9 cellular contexts compared by ENCODE assay signal in the genomic region with DNA sequence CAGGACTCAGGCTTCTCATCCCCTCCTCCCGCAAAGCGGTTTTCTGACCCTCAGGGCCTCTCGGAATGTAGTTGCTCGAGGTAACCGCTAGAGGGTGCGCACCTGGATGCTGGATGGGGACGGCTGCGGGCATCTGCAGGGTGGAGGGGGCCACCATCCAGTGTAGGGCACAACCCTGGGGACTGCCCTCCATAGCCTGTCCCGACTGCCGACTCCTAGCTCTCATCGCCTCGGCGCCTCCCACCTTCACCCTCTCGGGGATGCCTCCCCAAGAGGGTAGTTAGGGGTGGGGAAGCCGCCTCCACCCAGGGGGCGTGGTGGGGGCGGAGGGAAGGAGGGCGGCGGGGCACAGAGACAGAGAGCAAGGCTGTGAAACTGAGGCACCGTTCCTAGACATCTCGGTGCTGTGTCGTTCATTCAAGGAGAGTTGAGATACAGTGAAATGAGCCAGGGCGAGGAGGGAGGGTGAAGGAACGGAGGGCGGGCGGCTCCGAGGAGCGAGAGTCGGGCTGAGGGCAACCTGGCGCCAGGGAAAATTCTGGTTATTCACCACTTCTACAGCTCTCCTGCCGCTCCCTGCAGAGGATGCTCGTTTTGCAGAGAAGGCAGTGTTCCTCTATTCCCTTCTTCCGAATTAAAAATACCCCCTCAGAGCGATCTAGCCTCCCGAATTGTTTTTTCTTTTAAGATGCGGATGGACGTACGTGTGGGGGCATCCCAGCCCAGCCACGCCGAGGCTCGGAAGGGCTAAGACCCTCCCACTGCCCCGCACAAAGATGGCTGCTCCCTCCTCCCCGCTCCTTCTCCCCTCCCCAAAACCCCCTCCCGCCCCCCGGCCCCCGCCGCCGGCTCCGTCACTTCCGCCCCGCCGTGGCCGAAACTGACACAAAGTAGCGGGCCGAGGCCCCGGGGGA. TPM values are rescaled to one million over a fixed set of nuclear protein-coding genes. Genes with fewer than 3 reads are reported as not detected.
DNase-seq lines count a peak whose midpoint lies in the region; ATAC-seq, FAIRE-seq and TF ChIP-seq lines count a peak whose summit lies in the region.
"Had no signal": no experiment of that assay in that cellular context is flagged by ENCODE, and none has a peak within 500 bp of the region (broad histone marks: within the 10 kb centered on the region; RNA-seq: fewer than 3 reads in every experiment).

A gene with protein sequence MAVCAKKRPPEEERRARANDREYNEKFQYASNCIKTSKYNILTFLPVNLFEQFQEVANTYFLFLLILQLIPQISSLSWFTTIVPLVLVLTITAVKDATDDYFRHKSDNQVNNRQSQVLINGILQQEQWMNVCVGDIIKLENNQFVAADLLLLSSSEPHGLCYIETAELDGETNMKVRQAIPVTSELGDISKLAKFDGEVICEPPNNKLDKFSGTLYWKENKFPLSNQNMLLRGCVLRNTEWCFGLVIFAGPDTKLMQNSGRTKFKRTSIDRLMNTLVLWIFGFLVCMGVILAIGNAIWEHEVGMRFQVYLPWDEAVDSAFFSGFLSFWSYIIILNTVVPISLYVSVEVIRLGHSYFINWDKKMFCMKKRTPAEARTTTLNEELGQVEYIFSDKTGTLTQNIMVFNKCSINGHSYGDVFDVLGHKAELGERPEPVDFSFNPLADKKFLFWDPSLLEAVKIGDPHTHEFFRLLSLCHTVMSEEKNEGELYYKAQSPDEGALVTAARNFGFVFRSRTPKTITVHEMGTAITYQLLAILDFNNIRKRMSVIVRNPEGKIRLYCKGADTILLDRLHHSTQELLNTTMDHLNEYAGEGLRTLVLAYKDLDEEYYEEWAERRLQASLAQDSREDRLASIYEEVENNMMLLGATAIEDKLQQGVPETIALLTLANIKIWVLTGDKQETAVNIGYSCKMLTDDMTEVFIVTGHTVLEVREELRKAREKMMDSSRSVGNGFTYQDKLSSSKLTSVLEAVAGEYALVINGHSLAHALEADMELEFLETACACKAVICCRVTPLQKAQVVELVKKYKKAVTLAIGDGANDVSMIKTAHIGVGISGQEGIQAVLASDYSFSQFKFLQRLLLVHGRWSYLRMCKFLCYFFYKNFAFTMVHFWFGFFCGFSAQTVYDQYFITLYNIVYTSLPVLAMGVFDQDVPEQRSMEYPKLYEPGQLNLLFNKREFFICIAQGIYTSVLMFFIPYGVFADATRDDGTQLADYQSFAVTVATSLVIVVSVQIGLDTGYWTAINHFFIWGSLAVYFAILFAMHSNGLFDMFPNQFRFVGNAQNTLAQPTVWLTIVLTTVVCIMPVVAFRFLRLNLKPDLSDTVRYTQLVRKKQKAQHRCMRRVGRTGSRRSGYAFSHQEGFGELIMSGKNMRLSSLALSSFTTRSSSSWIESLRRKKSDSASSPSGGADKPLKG (plus strand): TSS at position 857 of the 914 bp plus-strand sequence. CDS start 2,617 bp downstream, outside the sequence.

- POLR2A ChIA-PET in naive thymus-derived CD4-positive, alpha-beta T cell (lab: Charles Lee), result interaction anchor here (0.7 to 9.9 kb wide), 6 partner anchors 11 to 334 kb away, joined by 3 to 160 read pairs (median 4); a partner anchor contains a TSS

- peak within 1 kb of the TSS; percentile 96 for H3K4me3 Mint-ChIP-seq in activated T-helper 1 cell treated with anti-CD3 and anti-CD28 coated beads, Interleukin-12 subunit alpha, Interleukin-12 subunit beta, Interleukin-2, Interleukin-4 antibody, amounts not matched to agents 30 ng/mL and 10 ng/mL and 1 ng/mL, durations not matched to agents 14 hours and 24 hours and 36 hours
- H3K4me3 Mint-ChIP-seq in naive thymus-derived CD4-positive, alpha-beta T cell, result peak within 1 kb of the TSS; percentile 92 to 98 (median 96)
- peak within 1 kb of the TSS; percentile 97 for H3K4me3 Mint-ChIP-seq in stimulated activated memory B cell treated with anti-CD40 and anti-IgM and Interleukin-4, amounts not matched to agents 10 μg/mL and 1 μg/mL and 100 μg/mL, for 72 hours

- peak; percentile 54 for ATAC-seq in GM18868 (IDR thresholded peaks at IDR 0.05; ENCODE audit: unreplicated experiment)
- peak; percentile 80 for ATAC-seq in naive thymus-derived CD4-positive, alpha-beta T cell
- peak; percentile 79 for ATAC-seq in stimulated activated memory B cell treated with anti-CD40 and anti-IgM and Interleukin-4, amounts not matched to agents 10 μg/mL and 1 μg/mL and 100 μg/mL, for 72 hours

- CTCF ChIA-PET in naive thymus-derived CD4-positive, alpha-beta T cell (lab: Charles Lee), result interaction anchor here (1.2 to 10.2 kb wide), 7 partner anchors 11 to 154 kb away, joined by 3 to 129 read pairs (median 8); no protein-coding TSS in a partner anchor

- H3K4me3 ChIP-seq in naive thymus-derived CD4-positive, alpha-beta T cell (ENCODE audit: low read length), result peak within 1 kb of the TSS; percentile 79

- H3K27ac ChIP-seq in 22Rv1, result peak within 1 kb of the TSS; percentile 82
- peak within 1 kb of the TSS; percentile 94 for H3K27ac ChIP-seq in naive thymus-derived CD4-positive, alpha-beta T cell (ENCODE audit: low read depth, low read length)

- peaks cover 24 to 36% of the 10 kb centered on the region in 2 donors for H3K4me1 ChIP-seq in naive thymus-derived CD4-positive, alpha-beta T cell (ENCODE audit: control insufficient read depth in 2 of 2, insufficient read depth in 2 of 2, low read length in 2 of 2)

- H3K36me3 ChIP-seq in naive thymus-derived CD4-positive, alpha-beta T cell (ENCODE audit: control insufficient read depth in 2 of 3, insufficient read depth in 3 of 3, low read length in 3 of 3), result peaks cover 0 to 6% (median 0%) of the 10 kb centered on the region in 3 experiments

- peaks cover 22% of the 10 kb centered on the region for H3K27me3 Mint-ChIP-seq in activated T-helper 1 cell treated with anti-CD3 and anti-CD28 coated beads, Interleukin-12 subunit alpha, Interleukin-12 subunit beta, Interleukin-2, Interleukin-4 antibody, amounts not matched to agents 30 ng/mL and 10 ng/mL and 1 ng/mL, durations not matched to agents 14 hours and 24 hours and 36 hours (ENCODE audit: insufficient read depth)
- peaks cover 0 to 31% (median 0%) of the 10 kb centered on the region in 5 donors for H3K27me3 Mint-ChIP-seq in naive thymus-derived CD4-positive, alpha-beta T cell
- H3K27me3 Mint-ChIP-seq in stimulated activated memory B cell treated with anti-CD40 and anti-IgM and Interleukin-4, amounts not matched to agents 10 μg/mL and 1 μg/mL and 100 μg/mL, for 72 hours, result peaks cover 23% of the 10 kb centered on the region

- peaks cover 35% of the 10 kb centered on the region for H3K4me1 Mint-ChIP-seq in activated T-helper 1 cell treated with anti-CD3 and anti-CD28 coated beads, Interleukin-12 subunit alpha, Interleukin-12 subunit beta, Interleukin-2, Interleukin-4 antibody, amounts not matched to agents 30 ng/mL and 10 ng/mL and 1 ng/mL, durations not matched to agents 14 hours and 24 hours and 36 hours (ENCODE audit: low read depth)
- H3K4me1 Mint-ChIP-seq in naive thymus-derived CD4-positive, alpha-beta T cell, result peaks cover 27 to 42% (median 38%) of the 10 kb centered on the region in 7 donors
- H3K4me1 Mint-ChIP-seq in stimulated activated memory B cell treated with anti-CD40 and anti-IgM and Interleukin-4, amounts not matched to agents 10 μg/mL and 1 μg/mL and 100 μg/mL, for 72 hours, result peaks cover 46% of the 10 kb centered on the region

- no peaks in the 10 kb centered on the region for H3K9me3 Mint-ChIP-seq in activated T-helper 1 cell treated with anti-CD3 and anti-CD28 coated beads, Interleukin-12 subunit alpha, Interleukin-12 subunit beta, Interleukin-2, Interleukin-4 antibody, amounts not matched to agents 30 ng/mL and 10 ng/mL and 1 ng/mL, durations not matched to agents 14 hours and 24 hours and 36 hours
- no peaks in the 10 kb centered on the region for H3K9me3 Mint-ChIP-seq in naive thymus-derived CD4-positive, alpha-beta T cell
- no peaks in the 10 kb centered on the region for H3K9me3 Mint-ChIP-seq in stimulated activated memory B cell treated with anti-CD40 and anti-IgM and Interleukin-4, amounts not matched to agents 10 μg/mL and 1 μg/mL and 100 μg/mL, for 72 hours

- H3K36me3 Mint-ChIP-seq in activated T-helper 1 cell treated with anti-CD3 and anti-CD28 coated beads, Interleukin-12 subunit alpha, Interleukin-12 subunit beta, Interleukin-2, Interleukin-4 antibody, amounts not matched to agents 30 ng/mL and 10 ng/mL and 1 ng/mL, durations not matched to agents 14 hours and 24 hours and 36 hours (ENCODE audit: low read depth), result peaks cover 4% of the 10 kb centered on the region
- peaks cover 0 to 4% (median 0%) of the 10 kb centered on the region in 5 donors for H3K36me3 Mint-ChIP-seq in naive thymus-derived CD4-positive, alpha-beta T cell
- no peaks in the 10 kb centered on the region for H3K36me3 Mint-ChIP-seq in stimulated activated memory B cell treated with anti-CD40 and anti-IgM and Interleukin-4, amounts not matched to agents 10 μg/mL and 1 μg/mL and 100 μg/mL, for 72 hours

- no peaks in the 10 kb centered on the region for H3K27me3 ChIP-seq in naive thymus-derived CD4-positive, alpha-beta T cell (ENCODE audit: control insufficient read depth in 2 of 2, insufficient read depth in 2 of 2, low read length in 2 of 2)

- no peaks in the 10 kb centered on the region for H3K9me3 ChIP-seq in naive thymus-derived CD4-positive, alpha-beta T cell (ENCODE audit: control insufficient read depth in 2 of 3, low read length in 3 of 3)

- FAIRE-seq in RCC 7860 (lab: Jason Lieb, UNC), result no peak
- FAIRE-seq: G401.6 had no signal

- intact Hi-C loops in activated T-helper 1 cell treated with anti-CD3 and anti-CD28 coated beads, Interleukin-12 subunit alpha, Interleukin-12 subunit beta, Interleukin-2, Interleukin-4 antibody, amounts not matched to agents 30 ng/mL and 10 ng/mL and 1 ng/mL, durations not matched to agents 14 hours and 24 hours and 36 hours (cut with micrococcal nuclease), result loop anchor here (1.0 to 10.0 kb wide), 5 partner anchors 10 to 760 kb away; a partner anchor contains a TSS
- intact Hi-C loops in naive thymus-derived CD4-positive, alpha-beta T cell (cut with micrococcal nuclease), result loop anchor here (1.0 to 10.0 kb wide), 15 partner anchors 10 to 740 kb away; a partner anchor contains a TSS

- DNase-seq in KG1 (lab: John Stamatoyannopoulos, UW) (peak; percentile 73), RCC 7860 (ENCODE audit: low spot score) (peak; percentile 51), fibroblast of gingiva (ENCODE audit: low read depth) (peak; percentile 62)
- peak; percentile 74 for DNase-seq in activated T-helper 1 cell treated with anti-CD3 and anti-CD28 coated beads, Interleukin-12 subunit alpha, Interleukin-12 subunit beta, Interleukin-2, Interleukin-4 antibody, amounts not matched to agents 30 ng/mL and 10 ng/mL and 1 ng/mL, durations not matched to agents 14 hours and 24 hours and 36 hours (ENCODE audit: low spot score)
- DNase-seq in naive thymus-derived CD4-positive, alpha-beta T cell, result peak; percentile 60 to 82 (median 77)

- H3K27ac Mint-ChIP-seq in activated T-helper 1 cell treated with anti-CD3 and anti-CD28 coated beads, Interleukin-12 subunit alpha, Interleukin-12 subunit beta, Interleukin-2, Interleukin-4 antibody, amounts not matched to agents 30 ng/mL and 10 ng/mL and 1 ng/mL, durations not matched to agents 14 hours and 24 hours and 36 hours, result peak within 1 kb of the TSS; percentile 89
- H3K27ac Mint-ChIP-seq in naive thymus-derived CD4-positive, alpha-beta T cell, result peak within 1 kb of the TSS; percentile 80 to 95 (median 92)
- H3K27ac Mint-ChIP-seq in stimulated activated memory B cell treated with anti-CD40 and anti-IgM and Interleukin-4, amounts not matched to agents 10 μg/mL and 1 μg/mL and 100 μg/mL, for 72 hours, result peak within 1 kb of the TSS; percentile 72

- TF ChIP-seq CTCF in 22Rv1 (IDR thresholded peaks at IDR 0.05), result peak; percentile 100

RNA-seq across cellular contexts. Expression of the gene that starts here (rescaled TPM):
- 50.1 and 54.9 TPM in 2 replicates for total RNA-seq in activated T-helper 1 cell treated with anti-CD3 and anti-CD28 coated beads, Interleukin-12 subunit alpha, Interleukin-12 subunit beta, Interleukin-2, Interleukin-4 antibody, amounts not matched to agents 30 ng/mL and 10 ng/mL and 1 ng/mL, durations not matched to agents 14 hours and 24 hours and 36 hours
- total RNA-seq in naive thymus-derived CD4-positive, alpha-beta T cell, result 100 to 1,000 TPM; 105 to 130 (median 117) TPM
- 10 to 100 TPM; 49.2 to 89.4 TPM for polyA plus RNA-seq in naive thymus-derived CD4-positive, alpha-beta T cell

Comparison
In these comparisons a context has a peak if more than half of its experiments do, and no peak if none do; other contexts are left out.
1. Peak in every context shown above with its lines: DNase-seq, ATAC-seq, H3K4me3 ChIP-seq and H3K27ac ChIP-seq.